ENCODE assay signal across 26 cellular contexts in genomic region chr13:61170791-61171330, GRCh38.
DNase-seq lines count a peak whose midpoint lies in the region; ATAC-seq and TF ChIP-seq lines count a peak whose summit lies in the region.
"Had no signal": no experiment of that assay in that cellular context is flagged by ENCODE, and none has a peak within 500 bp of the region (broad histone marks: within the 10 kb centered on the region; RNA-seq: fewer than 3 reads in every experiment).

No MANE protein-coding gene starts in this region.

- H3K4me3 ChIP-seq in MG63 (no peak overlapping the region), PC-3 (ENCODE audit: low read length) (no peak overlapping the region), upper lobe of left lung (no peak overlapping the region)
- H3K4me3 ChIP-seq: hepatocyte, spleen had no signal

- no peaks in the 10 kb centered on the region for H3K9me2 ChIP-seq in PC-3 (replicated peaks; ENCODE audit: low read length)

- no peak for TF ChIP-seq EP300 in upper lobe of left lung (IDR thresholded peaks at IDR 0.05)

- intact Hi-C loops in PC-3 (cut with micrococcal nuclease): no loop called here

- H3K27me3 ChIP-seq in MG63: no peaks in the 10 kb centered on the region
- no peaks in the 10 kb centered on the region for H3K27me3 ChIP-seq in PC-3 (ENCODE audit: low read length)
- no peaks in the 10 kb centered on the region for H3K27me3 ChIP-seq in upper lobe of left lung
- H3K27me3 ChIP-seq: hepatocyte, neutrophil, spleen had no signal

- DNase-seq in MG63: peak; percentile 46
- DNase-seq in PC-3: peak; percentile 11
- DNase-seq in foreskin melanocyte: peak; percentile 83
- peak; percentile 21 for DNase-seq in occipital lobe (lab: John Stamatoyannopoulos, UW)
- no peak for DNase-seq in AG20443 (ENCODE audit: low spot score)
- DNase-seq in upper lobe of left lung: no peak
- no peak for DNase-seq in NCI-H2029 treated with DMSO at 0.1 percent for 48 hours (lab: John Stamatoyannopoulos, UW)
- DNase-seq: activated B cell treated with CpG ODN at 0.5 μM for 24 hours; activated CD4-positive, alpha-beta memory T cell treated with anti-CD3 and anti-CD28 coated beads for 36 hours; activated gamma-delta T cell; activated T-cell treated with anti-CD3 and anti-CD28 coated beads for 4 hours; dermis blood vessel endothelial cell; DMS79 treated with DMSO at 0.1 percent for 48 hours; HFFc6; Karpas-422; NCI-H2029; NCI-H510A treated with DMSO at 0.1 percent for 48 hours; spleen; stimulated activated CD4-positive, alpha-beta T cell treated with anti-CD3 and anti-CD28 coated beads, Interleukin-4, amount 100 ng/mL, for 1 hour; stimulated activated naive CD8-positive, alpha-beta T cell treated with anti-CD3 and anti-CD28 coated beads, Interleukin-15, Interleukin-2, amounts not matched to agents 100 U/mL and 50 U/mL, for 24 hours; T-helper 9 cell; trophoblast cell had no signal

- 72 to 86% methylated on average over 1 of the region's 1 CpG for WGBS in upper lobe of left lung, 2 donors

- H3K36me3 ChIP-seq in MG63 (no peaks in the 10 kb centered on the region), PC-3 (ENCODE audit: low read depth, low read length) (no peaks in the 10 kb centered on the region), upper lobe of left lung (no peaks in the 10 kb centered on the region)
- H3K36me3 ChIP-seq: neutrophil, spleen had no signal

- ATAC-seq in PC-3 (peak; percentile 67), HG02938 (IDR thresholded peaks at IDR 0.05; ENCODE audit: unreplicated experiment) (no peak), upper lobe of left lung (ENCODE audit: low FRiP score in 2 of 2) (no peak)
- ATAC-seq: stimulated activated naive CD8-positive, alpha-beta T cell treated with anti-CD3 and anti-CD28 coated beads, Interleukin-15, Interleukin-2, amounts not matched to agents 100 U/mL and 50 U/mL, for 24 hours had no signal

- CTCF ChIA-PET in PC-3 (lab: Charles Lee): no interaction called here

- H3K9me3 ChIP-seq in MG63: no peaks in the 10 kb centered on the region
- H3K9me3 ChIP-seq in PC-3 (ENCODE audit: low read length): no peaks in the 10 kb centered on the region
- H3K9me3 ChIP-seq in upper lobe of left lung: no peaks in the 10 kb centered on the region
- H3K9me3 ChIP-seq: neutrophil had no signal

- no peaks in the 10 kb centered on the region for H3F3A ChIP-seq in PC-3 (ENCODE audit: low read length, unreplicated experiment)

- BruUV-seq in PC-3 (replicated peaks; lab: Mats Ljungman, UMichigan): no TSS peak

- POLR2A ChIA-PET in PC-3 (lab: Charles Lee; ENCODE audit: unreplicated experiment): no interaction called here

- TF ChIP-seq POLR2A in upper lobe of left lung (IDR thresholded peaks at IDR 0.05): no peak

- H4K20me1 ChIP-seq in PC-3 (ENCODE audit: low read length): no peaks in the 10 kb centered on the region

- TF ChIP-seq CTCF in PC-3 (conservative IDR thresholded peaks at IDR 0.05; ENCODE audit: low read depth, low read length) (no peak), upper lobe of left lung (IDR thresholded peaks at IDR 0.05) (no peak)

- H3K27ac ChIP-seq in PC-3 (ENCODE audit: low read length) (no peak overlapping the region), upper lobe of left lung (no peak overlapping the region)
- H3K27ac ChIP-seq: hepatocyte, neutrophil, RWPE1, spleen had no signal

- H3K4me2 ChIP-seq in PC-3 (ENCODE audit: low read length): no peak overlapping the region
- H3K4me2 ChIP-seq: hepatocyte had no signal

- no peak overlapping the region for H3K9ac ChIP-seq in PC-3 (ENCODE audit: low read length)

- no peaks in the 10 kb centered on the region for H3K79me2 ChIP-seq in PC-3 (ENCODE audit: low read length)
- H3K79me2 ChIP-seq: hepatocyte had no signal

- H3K4me1 ChIP-seq in PC-3 (ENCODE audit: insufficient read depth, low read length) (no peaks in the 10 kb centered on the region), upper lobe of left lung (no peaks in the 10 kb centered on the region)
- H3K4me1 ChIP-seq: spleen had no signal

- H2AFZ ChIP-seq in PC-3 (ENCODE audit: low read length): no peak overlapping the region
- H2AFZ ChIP-seq: hepatocyte had no signal

Comparison
In these comparisons a context has a peak if more than half of its experiments do, and no peak if none do; other contexts are left out.
1. DNase-seq: peak in MG63 (single experiment), PC-3 (single experiment), foreskin melanocyte (single experiment) and occipital lobe (single experiment); none in AG20443 (single experiment), upper lobe of left lung (0 of 2) and NCI-H2029 treated with DMSO at 0.1 percent for 48 hours (single experiment).